In genomic region chr11:113864410-113864809, GRCh38 we compare ENCODE assay signal across 21 cellular contexts. TPM values are rescaled to one million over a fixed set of nuclear protein-coding genes. Genes with fewer than 3 reads are reported as not detected.
DNase-seq lines count a peak whose midpoint lies in the region; ATAC-seq, FAIRE-seq and TF ChIP-seq lines count a peak whose summit lies in the region.
"Had no signal": no experiment of that assay in that cellular context is flagged by ENCODE, and none has a peak within 500 bp of the region (broad histone marks: within the 10 kb centered on the region; RNA-seq: fewer than 3 reads in every experiment).

No MANE protein-coding gene starts in this region.

- no peaks in the 10 kb centered on the region for H3K27me3 Mint-ChIP-seq in effector memory CD8-positive, alpha-beta T cell
- no peaks in the 10 kb centered on the region for H3K27me3 Mint-ChIP-seq in natural killer cell (ENCODE audit: low read depth in 2 of 2)

- H3K27ac Mint-ChIP-seq in effector memory CD8-positive, alpha-beta T cell = peak overlapping the region; percentile 11 to 90
- peak overlapping the region; percentile 82 to 88 for H3K27ac Mint-ChIP-seq in natural killer cell

- DNase-seq in A549 (ENCODE audit: low read depth in 1 of 2, low spot score in 1 of 2) (no peak), IMR-90 (no peak), natural killer cell (no peak), transverse colon (no peak)
- no peak for DNase-seq in effector memory CD8-positive, alpha-beta T cell
- DNase-seq: 8988T, KBM-7, NCI-H2029 treated with DMSO at 0.1 percent for 48 hours, NCI-H2227 treated with DMSO at 0.1 percent for 48 hours, NCI-H526 treated with DMSO at 0.1 percent for 48 hours, RPMI8226, SHP77 had no signal

- H3K9me3 Mint-ChIP-seq in effector memory CD8-positive, alpha-beta T cell = no peaks in the 10 kb centered on the region
- no peaks in the 10 kb centered on the region for H3K9me3 Mint-ChIP-seq in natural killer cell

- CTCF ChIA-PET in A549 (lab: Yijun Ruan, JAX) = no interaction called here
- CTCF ChIA-PET in IMR-90 (lab: Yijun Ruan, JAX) = no interaction called here

- H3K4me1 Mint-ChIP-seq in effector memory CD8-positive, alpha-beta T cell (ENCODE audit: low read depth in 2 of 2) = peaks cover 43 to 66% of the 10 kb centered on the region in 2 donors
- H3K4me1 Mint-ChIP-seq in natural killer cell = peaks cover 84 to 87% of the 10 kb centered on the region in 2 donors

- H2BK15ac ChIP-seq in IMR-90 (ENCODE audit: low read depth, low read length) = no peak overlapping the region

- H2BK5ac ChIP-seq in IMR-90 (ENCODE audit: low read depth, low read length, poor library complexity, severe bottlenecking) = no peak overlapping the region

- no peak overlapping the region for H2AK9ac ChIP-seq in IMR-90 (replicated peaks; ENCODE audit: low read depth, low read length, poor library complexity)

- TF ChIP-seq CTCF in A549 (IDR thresholded peaks at IDR 0.05) (no peak), IMR-90 (conservative IDR thresholded peaks at IDR 0.05; ENCODE audit: low read depth, low read length) (no peak), natural killer cell (IDR thresholded peaks at IDR 0.05) (no peak), transverse colon (IDR thresholded peaks at IDR 0.05) (no peak)

- dilution Hi-C loops in IMR-90 (cut with HindIII; ENCODE audit: low sequenced_read_pairs, unreplicated experiment) = no loop called here

- H3K56ac ChIP-seq in IMR-90 (ENCODE audit: extremely low read depth, insufficient read depth, low read length) = no peak overlapping the region

- no peak overlapping the region for H4K5ac ChIP-seq in IMR-90 (ENCODE audit: low read depth, low read length)

- no peaks in the 10 kb centered on the region for H4K20me1 ChIP-seq in IMR-90 (ENCODE audit: insufficient read depth, low read length)

- no peaks in the 10 kb centered on the region for H3K9me1 ChIP-seq in IMR-90 (ENCODE audit: insufficient read depth, low read length)

- H3K79me1 ChIP-seq in IMR-90 (ENCODE audit: low read depth in 1 of 2, low read length in 2 of 2) = peaks cover 8% of the 10 kb centered on the region in 2 experiments; a peak in 2 of 4 replicates

- H3K9ac ChIP-seq in IMR-90 (ENCODE audit: low read depth, low read length) = no peak overlapping the region

- no peak overlapping the region for H2AK5ac ChIP-seq in IMR-90 (ENCODE audit: low read depth, low read length)

- no peak overlapping the region for H3K4ac ChIP-seq in IMR-90 (ENCODE audit: low read depth, low read length)

- intact Hi-C loops in IMR-90 (cut with micrococcal nuclease) (no loop called here), natural killer cell (cut with micrococcal nuclease) (no loop called here), transverse colon (cut with DNase I; ENCODE audit: low total_unique reads) (no loop called here)

- H3K4me3 ChIP-seq in A549 (no peak overlapping the region), IMR-90 (ENCODE audit: insufficient read depth, low read depth, low read length) (no peak overlapping the region), transverse colon (no peak overlapping the region)

- no peak overlapping the region for H4K8ac ChIP-seq in IMR-90 (ENCODE audit: low read depth in 2 of 2, low read length in 2 of 2)

- H3K27ac ChIP-seq in A549 (no peak overlapping the region), IMR-90 (ENCODE audit: insufficient read depth, low read length) (no peak overlapping the region), transverse colon (no peak overlapping the region)
- H3K27ac ChIP-seq: HL-60 had no signal

- no peak for TF ChIP-seq POLR2A in A549 (IDR thresholded peaks at IDR 0.05; ENCODE audit: low read length)
- no peak for TF ChIP-seq POLR2A in IMR-90 (IDR thresholded peaks at IDR 0.05; ENCODE audit: low read depth, low read length)
- no peak for TF ChIP-seq POLR2A in transverse colon (IDR thresholded peaks at IDR 0.05)

- H3K36me3 Mint-ChIP-seq in effector memory CD8-positive, alpha-beta T cell (ENCODE audit: insufficient read depth) = peaks cover 5% of the 10 kb centered on the region
- H3K36me3 Mint-ChIP-seq in natural killer cell = no peaks in the 10 kb centered on the region

- H3K27me3 ChIP-seq in IMR-90 (ENCODE audit: control insufficient read depth, insufficient read depth, low read length) = no peaks in the 10 kb centered on the region
- H3K27me3 ChIP-seq in transverse colon = no peaks in the 10 kb centered on the region

- POLR2A ChIA-PET in A549 (lab: Yijun Ruan, JAX) = interaction anchor here (0.5 kb wide), 1 partner anchor 10 kb away, joined by 3 read pairs; no protein-coding TSS in a partner anchor
- POLR2A ChIA-PET in IMR-90 (lab: Charles Lee; ENCODE audit: unreplicated experiment) = no interaction called here

- no peak overlapping the region for H2BK20ac ChIP-seq in IMR-90 (ENCODE audit: low read depth, low read length)

- no peak for ATAC-seq in A549
- no peak for ATAC-seq in IMR-90 (ENCODE audit: low read depth)
- ATAC-seq in effector memory CD8-positive, alpha-beta T cell (replicated peaks) = no peak
- no peak for ATAC-seq in natural killer cell
- no peak for ATAC-seq in GM18907 (IDR thresholded peaks at IDR 0.05; ENCODE audit: unreplicated experiment)
- ATAC-seq in GM18519 (IDR thresholded peaks at IDR 0.05; ENCODE audit: low FRiP score, unreplicated experiment) = no peak

- H2BK120ac ChIP-seq in IMR-90 (ENCODE audit: low read depth, low read length) = no peak overlapping the region

- TF ChIP-seq EP300 in A549 (IDR thresholded peaks at IDR 0.05) (no peak), transverse colon (IDR thresholded peaks at IDR 0.05; ENCODE audit: low read depth) (no peak)

- WGBS in A549 (ENCODE audit: missing lambda C conversion rate) = 95% methylated on average over 3 of the region's 3 CpGs
- WGBS in IMR-90 (ENCODE audit: extremely low coverage in 2 of 2, insufficient read length in 1 of 2), 2 experiments = 100% methylated on average over 1 of the region's 3 CpGs; no CpG with 5 or more reads in 1 of the 2 experiments
- 94 to 100% methylated on average over 2 to 3 of the region's 3 CpGs for WGBS in transverse colon (ENCODE audit: low coverage in 1 of 2), 2 donors

- H3K23ac ChIP-seq in IMR-90 (ENCODE audit: low read depth, low read length) = no peak overlapping the region

- H3K36me3 ChIP-seq in IMR-90 (ENCODE audit: control insufficient read depth, insufficient read depth, low read length) (peaks cover 4% of the 10 kb centered on the region), transverse colon (no peaks in the 10 kb centered on the region)

- no peak overlapping the region for H3K4me2 ChIP-seq in A549
- no peak overlapping the region for H3K4me2 ChIP-seq in IMR-90 (ENCODE audit: low read depth, low read length)

- H3K18ac ChIP-seq in IMR-90 (ENCODE audit: low read depth, low read length) = no peak overlapping the region

- in situ Hi-C loops in IMR-90 (cut with MboI; ENCODE audit: low sequenced_read_pairs) (no loop called here), transverse colon (cut with MboI; ENCODE audit: low pct_ligation_motif_present in 1 of 4, low pct_unique_long_range_greater_than_20kb in 1 of 4, low sequenced_read_pairs in 3 of 4) (no loop called here)

- no peak for FAIRE-seq in A549 (lab: Jason Lieb, UNC)
- FAIRE-seq: D721Med had no signal

- H3K9me3 ChIP-seq in A549 = no peaks in the 10 kb centered on the region
- H3K9me3 ChIP-seq in IMR-90 (ENCODE audit: control insufficient read depth, insufficient read depth, low read length) = no peaks in the 10 kb centered on the region
- no peaks in the 10 kb centered on the region for H3K9me3 ChIP-seq in transverse colon

- no peak overlapping the region for H2AFZ ChIP-seq in IMR-90 (replicated peaks; ENCODE audit: low read length, poor library complexity)

- BruUV-seq in IMR-90 (replicated peaks; lab: Mats Ljungman, UMichigan) = no TSS peak

- peaks cover 20% of the 10 kb centered on the region; the same call in 2 of the 3 replicates for H3K4me1 ChIP-seq in A549
- H3K4me1 ChIP-seq in IMR-90 (ENCODE audit: control insufficient read depth, insufficient read depth, low read length) = no peaks in the 10 kb centered on the region
- peaks cover 0 to 7% (median 3%) of the 10 kb centered on the region in 4 donors for H3K4me1 ChIP-seq in transverse colon

- no peak overlapping the region for H3K14ac ChIP-seq in IMR-90 (replicated peaks; ENCODE audit: low read depth, low read length)

- TF ChIP-seq RAD21 in A549 (conservative IDR thresholded peaks at IDR 0.05 in 1 of 2, IDR thresholded peaks at IDR 0.05 in 1 of 2) (no peak), IMR-90 (IDR thresholded peaks at IDR 0.05; ENCODE audit: low read length) (no peak)

- no peak overlapping the region for H4K91ac ChIP-seq in IMR-90 (ENCODE audit: insufficient read depth, low read depth, low read length)

- H3K4me3 Mint-ChIP-seq in effector memory CD8-positive, alpha-beta T cell = no peak overlapping the region
- H3K4me3 Mint-ChIP-seq in natural killer cell = peak overlapping the region; percentile 80

TF ChIP-seq in A549, 52 proteins besides CTCF, POLR2A, EP300 and RAD21 (continues in another document):
- no peak for TF ChIP-seq RFX5 (IDR thresholded peaks at IDR 0.05)
- TF ChIP-seq EHMT2 (IDR thresholded peaks at IDR 0.05; ENCODE audit: low read depth) = no peak

TF ChIP-seq in IMR-90, 13 proteins besides CTCF, POLR2A, EP300 and RAD21 (continues in another document):
- TF ChIP-seq FOS (IDR thresholded peaks at IDR 0.05; ENCODE audit: low read depth, low read length) (no peak), MAZ (IDR thresholded peaks at IDR 0.05; ENCODE audit: borderline replicate concordance, low read depth, low read length) (no peak)

RNA-seq across cellular contexts. Expression of gene USP28, which starts 11.0 kb away (rescaled TPM):
- polyA plus RNA-seq in A549 (2011; rRNA removed) = 31.3 and 41.7 TPM in 2 replicates
- polyA plus RNA-seq in A549 (2012; cell fraction: cytosol; rRNA removed) = 13.5 and 15.4 TPM in 2 replicates
- 9.4 and 9.6 TPM in 2 replicates for polyA plus RNA-seq in A549 (2012; cell fraction: nucleus; rRNA removed)
- polyA plus RNA-seq in A549 (2017; fragmentation: RNase III; extraction: RNeasy Plus Mini Kit Qiagen cat#74134 plus additional on column Dnase treatment) = 14.8 to 17.4 TPM (median 15.4 TPM) in 3 replicates
- 19.5 and 28.8 TPM in 2 replicates for polyA minus RNA-seq in A549 (2011; rRNA and poly(A)+ RNA removed)
- 24.7 and 36.0 TPM in 2 replicates for total RNA-seq in IMR-90 (2012; rRNA removed)
- 14.5 and 17.0 TPM in 2 replicates for polyA plus RNA-seq in IMR-90 (2012; rRNA removed)
- 5.7 and 9.8 TPM in 2 replicates for polyA plus RNA-seq in IMR-90 (2012; cell fraction: cytosol; rRNA removed)
- 6.3 and 25.3 TPM in 2 replicates for polyA plus RNA-seq in IMR-90 (2012; cell fraction: nucleus; rRNA removed; ENCODE audit: low replicate concordance)
- 100 to 1,000 TPM; 118 to 160 (median 132) TPM for total RNA-seq in natural killer cell
- 10 to 100 TPM; 10.1 to 28.3 (median 19.0) TPM for total RNA-seq in transverse colon

RNA-seq across cellular contexts. Expression of gene HTR3B, which starts 40.2 kb away (rescaled TPM):
- polyA plus RNA-seq in A549 (2011; rRNA removed) (not detected in 2 replicates), A549 (2017; fragmentation: RNase III; extraction: RNeasy Plus Mini Kit Qiagen cat#74134 plus additional on column Dnase treatment) (not detected in 3 replicates), IMR-90 (2012; rRNA removed) (not detected in 2 replicates)
- polyA plus RNA-seq in A549 (2012; cell fraction: cytosol; rRNA removed) = not detected in 2 replicates
- polyA plus RNA-seq in A549 (2012; cell fraction: nucleus; rRNA removed) = not detected in 2 replicates
- not detected in 2 replicates for polyA minus RNA-seq in A549 (2011; rRNA and poly(A)+ RNA removed)
- total RNA-seq in IMR-90 (2012; rRNA removed) (not detected in 2 replicates), natural killer cell (not detected), transverse colon (under 1 TPM in 1 of 4 donors, not detected in 3; 0.14 TPM)
- polyA plus RNA-seq in IMR-90 (2012; cell fraction: cytosol; rRNA removed) = not detected in 2 replicates
- not detected in 2 replicates for polyA plus RNA-seq in IMR-90 (2012; cell fraction: nucleus; rRNA removed; ENCODE audit: low replicate concordance)
- total RNA-seq: H4, LHCN-M2, MCF 10A, NCI-H460 had no signal
- polyA plus RNA-seq: BJ had no signal
